8 cellular contexts compared by ENCODE assay signal in genomic region chr10:6445671-6446278, GRCh38.
DNase-seq lines count a peak whose midpoint lies in the region; ATAC-seq and TF ChIP-seq lines count a peak whose summit lies in the region.

No MANE protein-coding gene starts in this region.

- H3K4me3 ChIP-seq in psoas muscle: peak overlapping the region; percentile 24

- peak; percentile 1 for DNase-seq in SKM-1 (lab: John Stamatoyannopoulos, UW; ENCODE audit: unreplicated experiment)
- no peak for DNase-seq in SKM-1 treated with dmso at 0.1 percent for 144 hours (lab: John Stamatoyannopoulos, UW; ENCODE audit: unreplicated experiment)
- peak; percentile 51 for DNase-seq in RPMI7951 (ENCODE audit: low read depth)
- peak in 3 of 4 experiments; percentile 15 to 48 (median 40) for DNase-seq in activated naive CD4-positive, alpha-beta T cell (lab: John Stamatoyannopoulos, UW)
- DNase-seq in glomerular visceral epithelial cell (ENCODE audit: extremely low spot score): peak; percentile 47
- DNase-seq in psoas muscle: peak; percentile 56 to 81
- DNase-seq in posterior vena cava (ENCODE audit: low spot score): no peak

- H3K36me3 ChIP-seq in psoas muscle (ENCODE audit: insufficient read depth in 1 of 2, low read depth in 1 of 2): peaks cover 0 to 46% of the 10 kb centered on the region in 2 donors

- no peaks in the 10 kb centered on the region for H3K27me3 ChIP-seq in psoas muscle (ENCODE audit: insufficient read depth in 3 of 3, low read length in 2 of 3)

- WGBS in psoas muscle, 3 donors: 15 to 23% (median 18%) methylated on average over 11 of the region's 11 CpGs

- intact Hi-C loops in psoas muscle (cut with DNase I): loop anchor here in 1 of 2 donors (10.0 kb wide), 1 partner anchor 129 kb away; no protein-coding TSS in a partner anchor
- intact Hi-C loops in posterior vena cava (cut with DNase I): no loop called here

- H3K4me1 ChIP-seq in psoas muscle: peaks cover 10% of the 10 kb centered on the region

- peak overlapping the region; percentile 82 for H3K27ac ChIP-seq in psoas muscle

- TF ChIP-seq CTCF in psoas muscle (IDR thresholded peaks at IDR 0.05): peak; percentile 68

- no peaks in the 10 kb centered on the region for H3K9me3 ChIP-seq in psoas muscle

- peak; percentile 75 to 81 (median 77) for ATAC-seq in psoas muscle
- ATAC-seq in GM18511 (IDR thresholded peaks at IDR 0.05; ENCODE audit: unreplicated experiment): no peak

Comparison
In these comparisons a context has a peak if more than half of its experiments do, and no peak if none do; other contexts are left out.
1. DNase-seq: peak in SKM-1 (single experiment), RPMI7951 (single experiment), activated naive CD4-positive, alpha-beta T cell (3 of 4), glomerular visceral epithelial cell (single experiment) and psoas muscle (2 of 2); none in SKM-1 treated with dmso at 0.1 percent for 144 hours (single experiment) and posterior vena cava (single experiment).